21 cellular contexts compared by ENCODE assay signal in the genomic region with DNA sequence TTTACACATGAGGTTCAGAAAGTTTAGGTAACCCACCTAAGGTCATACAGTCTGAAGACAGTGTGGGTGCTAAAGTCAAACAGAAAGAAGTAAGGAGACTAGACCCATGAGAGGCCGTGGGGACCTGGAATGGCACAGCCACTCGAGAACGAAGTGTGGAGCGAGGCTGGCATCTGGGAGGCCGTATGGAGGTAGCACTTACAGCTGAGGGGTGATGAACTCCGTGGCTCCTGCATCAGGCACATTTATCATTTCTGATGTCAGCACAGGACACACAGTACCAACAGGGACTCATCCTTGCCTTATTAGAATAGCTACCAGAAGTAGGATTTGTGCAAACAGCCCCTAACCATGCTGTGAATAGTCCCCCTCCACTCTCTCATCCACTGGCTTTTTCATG.
"Had no signal": no experiment of that assay in that cellular context is flagged by ENCODE, and none has a peak within 500 bp of the region (broad histone marks: within the 10 kb centered on the region; RNA-seq: fewer than 3 reads in every experiment).

No MANE protein-coding gene starts in this region.

- ATAC-seq: K562 had no signal

- H3K36me3 ChIP-seq: SJSA1 had no signal

- H3K4me1 ChIP-seq: SJSA1 had no signal

- H3K4me3 ChIP-seq: K562, SJSA1, SK-N-MC had no signal

- H3K4me2 ChIP-seq: KMS-11 had no signal

- H3K9ac ChIP-seq: KMS-11 had no signal

- H3K27ac ChIP-seq: SJSA1, SK-N-MC had no signal

- H3K9me3 ChIP-seq: SJSA1 had no signal

- DNase-seq: Kasumi-1, MM.1S, NCI-H1092 treated with DMSO at 0.1 percent for 48 hours, NCI-H1436, NCI-H187, NCI-H2029, NCI-H2081 treated with DMSO at 0.1 percent for 48 hours, NCI-H2171, NCI-H226, NCI-H446, NCI-H510A, NCI-H524 treated with DMSO at 0.1 percent for 48 hours, NCI-H69, NCI-H774, Right ventricle myocardium superior, RPMI8226, SIG-M5 had no signal
